Comparison of ENCODE assay signal across 1 cellular context in genomic region chr10:23047201-23048050, GRCh38.
A peak's percentile ranks its signal among the peaks of the same experiment; 100 is the strongest.
TF ChIP-seq lines count a peak whose summit lies in the region.

No MANE protein-coding gene starts in this region.

TF ChIP-seq in K562, 482 proteins besides CTCF, POLR2A, EP300 and RAD21 (continued from another document and continues in another):
- TF ChIP-seq E2F8 (IDR thresholded peaks at IDR 0.05; ENCODE audit: low read depth, partially characterized antibody) = no peak
- peak; percentile 50 for TF ChIP-seq HDAC3 (IDR thresholded peaks at IDR 0.05; ENCODE audit: borderline replicate concordance, partially characterized antibody)
- 0 out of 4 replicates have a peak, but pooled peaks of 1 of the 2 experiments have one; percentile 3 for TF ChIP-seq TEAD1 (CRISPR knock-in tag; IDR thresholded peaks at IDR 0.05)
- peak; percentile 58 for TF ChIP-seq C11orf30 (IDR thresholded peaks at IDR 0.05; ENCODE audit: low read depth)
- no peak for TF ChIP-seq PURB (CRISPR knock-in tag; IDR thresholded peaks at IDR 0.05; ENCODE audit: low read depth)
- 0 out of 2 replicates have a peak, but pooled peaks have one; percentile 31 for TF ChIP-seq TOE1 (IDR thresholded peaks at IDR 0.05; ENCODE audit: borderline replicate concordance)
- no peak for TF ChIP-seq TOE1 (CRISPR knock-in tag; IDR thresholded peaks at IDR 0.05; ENCODE audit: borderline replicate concordance, low read depth)
- TF ChIP-seq TAL1 (IDR thresholded peaks at IDR 0.05) = peak; percentile 86
- TF ChIP-seq MAFF (IDR thresholded peaks at IDR 0.05; ENCODE audit: low read length) = peak; percentile 46; the same call in 1 of the 2 replicates
- peak; percentile 86; the same call in 1 of the 2 replicates for TF ChIP-seq NFRKB (IDR thresholded peaks at IDR 0.05; ENCODE audit: low read depth)
- no peak; the same call in 1 of the 2 replicates for TF ChIP-seq ZNF239 (CRISPR knock-in tag; IDR thresholded peaks at IDR 0.05)
- TF ChIP-seq ARID1B (IDR thresholded peaks at IDR 0.05) = peak; percentile 94
- TF ChIP-seq NFIC (IDR thresholded peaks at IDR 0.05) = peak; percentile 68
- peak; percentile 74 for TF ChIP-seq HDAC2 (IDR thresholded peaks at IDR 0.05)
- TF ChIP-seq ID3 (CRISPR knock-in tag; IDR thresholded peaks at IDR 0.05) = no peak
- TF ChIP-seq ID3 (tag; IDR thresholded peaks at IDR 0.05) = peak; percentile 97
- TF ChIP-seq ZNF444 (CRISPR knock-in tag; IDR thresholded peaks at IDR 0.05) = peak; percentile 35; the same call in 1 of the 2 replicates
- no peak for TF ChIP-seq ZNF146 (CRISPR knock-in tag; IDR thresholded peaks at IDR 0.05; ENCODE audit: unreplicated experiment)
- no peak for TF ChIP-seq NR2C2 (CRISPR knock-in tag; IDR thresholded peaks at IDR 0.05)
- TF ChIP-seq NR2C2 (tag; IDR thresholded peaks at IDR 0.05) = peak; percentile 72
- TF ChIP-seq FOS (IDR thresholded peaks at IDR 0.05; ENCODE audit: extremely low read depth, insufficient read length) = peak; percentile 49
- TF ChIP-seq SMARCA4 (IDR thresholded peaks at IDR 0.05) = peak; percentile 93
- peak; percentile 56 for TF ChIP-seq CREM (IDR thresholded peaks at IDR 0.05; ENCODE audit: low read depth)
- peak; percentile 46; the same call in 1 of the 2 replicates for TF ChIP-seq HES1 (IDR thresholded peaks at IDR 0.05; ENCODE audit: low read depth)
- 0 out of 2 replicates have a peak, but pooled peaks have one; percentile 28 for TF ChIP-seq BHLHE40 (IDR thresholded peaks at IDR 0.05; ENCODE audit: low read length)
- peak in 1 of 2 experiments; percentile 57; a peak in 2 of 4 replicates for TF ChIP-seq MNT (conservative IDR thresholded peaks at IDR 0.05)
- peak; percentile 34; the same call in 1 of the 2 replicates for TF ChIP-seq E2F1 (CRISPR knock-in tag; IDR thresholded peaks at IDR 0.05)
- peak in 1 of 2 experiments; percentile 65; a peak in 2 of 4 replicates for TF ChIP-seq MLLT1 (IDR thresholded peaks at IDR 0.05)
- TF ChIP-seq ZBTB17 (CRISPR knock-in tag; IDR thresholded peaks at IDR 0.05) = 0 out of 2 replicates have a peak, but pooled peaks have one; percentile 47
- TF ChIP-seq PCBP2 (IDR thresholded peaks at IDR 0.05; ENCODE audit: low read depth, low read length, poor library complexity, severe bottlenecking) = no peak
- no peak for TF ChIP-seq PBX2 (CRISPR knock-in tag; IDR thresholded peaks at IDR 0.05; ENCODE audit: low read depth)
- peak; percentile 93 for TF ChIP-seq PBX2 (tag; conservative IDR thresholded peaks at IDR 0.05; ENCODE audit: low read depth)
- TF ChIP-seq DMBX1 (CRISPR knock-in tag; IDR thresholded peaks at IDR 0.05; ENCODE audit: borderline replicate concordance) = peak; percentile 79; the same call in 1 of the 2 replicates
- TF ChIP-seq MTA2 (IDR thresholded peaks at IDR 0.05; ENCODE audit: low read depth) = peak; percentile 75
- no peak; the same call in 1 of the 2 replicates for TF ChIP-seq ZBTB12 (CRISPR knock-in tag; IDR thresholded peaks at IDR 0.05)
- TF ChIP-seq NCOA2 (IDR thresholded peaks at IDR 0.05; ENCODE audit: partially characterized antibody in 2 of 2) = peak in 1 of 2 experiments; percentile 24
- TF ChIP-seq SP1 (CRISPR knock-in tag; IDR thresholded peaks at IDR 0.05) = peak; percentile 45
- 0 out of 2 replicates have a peak, but pooled peaks have one; percentile 54 for TF ChIP-seq MTA3 (IDR thresholded peaks at IDR 0.05; ENCODE audit: borderline replicate concordance)
- TF ChIP-seq SNRNP70 (optimal IDR thresholded peaks at IDR 0.05; ENCODE audit: low read depth, low read length) = no peak
- TF ChIP-seq ARNT (IDR thresholded peaks at IDR 0.05) = peak; percentile 54 to 71; a peak in 3 of 4 replicates
- peak; percentile 77 for TF ChIP-seq L3MBTL2 (IDR thresholded peaks at IDR 0.05)
- TF ChIP-seq ZNF639 (CRISPR knock-in tag; conservative IDR thresholded peaks at IDR 0.05 in 1 of 2, IDR thresholded peaks at IDR 0.05 in 1 of 2) = peak in 1 of 2 experiments; percentile 71; a peak in 2 of 4 replicates
- TF ChIP-seq BRF1 (IDR thresholded peaks at IDR 0.05; ENCODE audit: borderline replicate concordance, extremely low read depth, insufficient read length) = no peak
- TF ChIP-seq MITF (IDR thresholded peaks at IDR 0.05) = no peak
- TF ChIP-seq GTF3C2 (IDR thresholded peaks at IDR 0.05; ENCODE audit: borderline replicate concordance, extremely low read depth, insufficient read length) = no peak
- TF ChIP-seq NCOR1 (IDR thresholded peaks at IDR 0.05) = peak; percentile 80
- TF ChIP-seq ZNF347 (CRISPR knock-in tag; IDR thresholded peaks at IDR 0.05; ENCODE audit: low read depth) = no peak
